18 cellular contexts compared by ENCODE assay signal in the genomic region with DNA sequence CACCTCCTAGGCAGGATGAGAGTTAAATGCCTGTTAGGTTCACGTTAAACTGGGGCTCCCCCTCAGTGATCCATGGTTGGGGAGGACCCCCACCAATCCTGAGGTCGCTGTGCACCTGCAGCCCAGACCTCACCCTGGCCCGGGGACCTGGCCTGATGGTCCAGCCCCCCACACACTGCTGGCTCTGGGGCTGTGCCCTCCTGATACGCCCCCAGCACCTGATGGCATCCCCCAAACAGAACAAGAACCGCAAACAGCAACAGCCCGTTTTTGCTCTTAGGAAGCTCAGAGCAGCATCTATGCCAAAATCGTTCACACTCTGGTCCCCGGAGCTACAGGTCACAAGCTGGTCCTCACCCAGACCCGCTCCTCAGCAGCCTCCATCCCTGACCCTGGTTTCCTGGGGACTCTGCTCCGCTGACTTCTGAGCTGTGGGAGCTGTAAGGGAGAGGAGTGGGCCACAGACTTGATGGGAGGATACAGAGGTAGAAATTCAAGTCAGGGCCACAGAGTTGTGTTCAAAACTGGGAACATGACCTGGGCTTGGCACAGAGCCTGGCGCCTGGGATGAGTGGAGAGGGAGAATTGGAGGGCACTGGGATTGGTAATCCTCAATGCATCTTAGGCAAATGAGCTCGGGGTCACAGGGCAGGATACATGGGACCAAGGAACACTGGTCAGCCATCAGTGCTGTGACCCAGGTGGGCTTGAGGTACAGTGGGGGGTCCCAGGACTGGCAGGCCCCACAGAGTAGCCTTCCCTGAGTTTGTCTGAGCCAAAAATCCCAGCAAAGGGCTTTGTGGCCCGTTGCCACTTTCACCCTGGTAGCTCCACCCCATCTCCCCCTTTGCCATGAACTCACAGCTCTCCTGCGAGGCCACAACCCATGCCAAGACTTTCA.
DNase-seq lines count a peak whose midpoint lies in the region; ATAC-seq and TF ChIP-seq lines count a peak whose summit lies in the region.
"Had no signal": no experiment of that assay in that cellular context is flagged by ENCODE, and none has a peak within 500 bp of the region (broad histone marks: within the 10 kb centered on the region; RNA-seq: fewer than 3 reads in every experiment).

No MANE protein-coding gene starts in this region.

- H3K36me3 ChIP-seq in BLaER1 (no peaks in the 10 kb centered on the region), DND-41 (ENCODE audit: insufficient read depth, low read length) (no peaks in the 10 kb centered on the region)
- H3K36me3 ChIP-seq: upper lobe of left lung, WERI-Rb-1 had no signal

- TF ChIP-seq CTCF in DND-41 (IDR thresholded peaks at IDR 0.05; ENCODE audit: borderline replicate concordance, extremely low read depth, low read length, poor library complexity, severe bottlenecking) (no peak), brain (conservative IDR thresholded peaks at IDR 0.05) (no peak)

- H3K9me3 ChIP-seq in BLaER1 (no peaks in the 10 kb centered on the region), DND-41 (ENCODE audit: insufficient read depth, low read length, severe bottlenecking) (no peaks in the 10 kb centered on the region)
- H3K9me3 ChIP-seq: BE2C, upper lobe of left lung had no signal

- no peak overlapping the region for H3K4me3 ChIP-seq in BLaER1
- H3K4me3 ChIP-seq in DND-41 (ENCODE audit: low read depth in 1 of 2, low read length in 2 of 2), result no peak overlapping the region
- H3K4me3 ChIP-seq: upper lobe of left lung had no signal

- H4K20me1 ChIP-seq in BLaER1, result no peaks in the 10 kb centered on the region
- no peaks in the 10 kb centered on the region for H4K20me1 ChIP-seq in DND-41 (ENCODE audit: insufficient read depth, low read length)

- H3K27me3 Mint-ChIP-seq in brain, result peaks cover 6% of the 10 kb centered on the region

- H3K27me3 ChIP-seq in BLaER1, result no peaks in the 10 kb centered on the region
- H3K27me3 ChIP-seq in DND-41 (ENCODE audit: insufficient read depth, low read length, poor library complexity), result peaks cover 4% of the 10 kb centered on the region
- H3K27me3 ChIP-seq: BE2C had no signal

- no peak for ATAC-seq in DND-41 (ENCODE audit: insufficient read depth, low read depth)
- no peak for ATAC-seq in GM19455 (IDR thresholded peaks at IDR 0.05; ENCODE audit: unreplicated experiment)
- ATAC-seq: T-cell had no signal

- no peaks in the 10 kb centered on the region for H3K36me3 Mint-ChIP-seq in brain
- H3K36me3 Mint-ChIP-seq: IgD-negative memory B cell, T-cell had no signal

- H3K9ac ChIP-seq in BLaER1, result peak overlapping the region; percentile 77; the same call in 1 of the 2 replicates
- no peak overlapping the region for H3K9ac ChIP-seq in DND-41 (ENCODE audit: low read depth, low read length)

- peak overlapping the region; percentile 88 for H3K27ac ChIP-seq in BLaER1
- no peak overlapping the region for H3K27ac ChIP-seq in DND-41 (ENCODE audit: low read length)
- H3K27ac ChIP-seq: upper lobe of left lung, WERI-Rb-1 had no signal

- H3K4me2 ChIP-seq in BLaER1 (peak overlapping the region; percentile 98), DND-41 (ENCODE audit: insufficient read depth, low read length) (no peak overlapping the region)

- H2AFZ ChIP-seq in DND-41 (ENCODE audit: low read depth, low read length), result no peak overlapping the region

- DNase-seq in DND-41 (peak; percentile 3), mesenteric fat pad (ENCODE audit: low spot score) (peak; percentile 72), HuH-7.5 (ENCODE audit: low spot score) (no peak), HUDEP-2 (lab: John Stamatoyannopoulos, UW; ENCODE audit: unreplicated experiment in 76 of 76) (no peak)
- no peak for DNase-seq in NK-92 treated with Interleukin-12 subunit alpha and Interleukin-12 subunit beta, amount 100 ng/mL, for 24 hours (lab: John Stamatoyannopoulos, UW)
- DNase-seq: activated gamma-delta T cell, BE2C, hippocampal formation, NCI-H748 treated with DMSO at 0.1 percent for 48 hours, small intestine, WERI-Rb-1 had no signal

- peaks cover 100% of the 10 kb centered on the region for H3K4me1 ChIP-seq in BLaER1
- no peaks in the 10 kb centered on the region; the same call in 1 of the 2 replicates for H3K4me1 ChIP-seq in DND-41 (ENCODE audit: insufficient read depth, low read length)

- no peaks in the 10 kb centered on the region for H3K79me2 ChIP-seq in DND-41 (ENCODE audit: insufficient read depth, low read length)

- peaks cover 76% of the 10 kb centered on the region for H3K4me1 Mint-ChIP-seq in brain
- H3K4me1 Mint-ChIP-seq: IgD-negative memory B cell had no signal

- no peak overlapping the region for H3K4me3 Mint-ChIP-seq in brain
- H3K4me3 Mint-ChIP-seq: IgD-negative memory B cell; stimulated activated naive B cell treated with anti-CD40 and anti-IgM and Interleukin-4, amounts not matched to agents 10 μg/mL and 1 μg/mL and 100 μg/mL, for 72 hours; T-cell had no signal

- peak overlapping the region in 4 of 5 experiments; percentile 29 to 80 (median 62) for H3K27ac Mint-ChIP-seq in brain
- H3K27ac Mint-ChIP-seq: IgD-negative memory B cell; stimulated activated naive B cell treated with anti-CD40 and anti-IgM and Interleukin-4, amounts not matched to agents 10 μg/mL and 1 μg/mL and 100 μg/mL, for 72 hours; T-cell had no signal

- H3K9me3 Mint-ChIP-seq in brain, result peaks cover 0 to 7% (median 0%) of the 10 kb centered on the region in 5 experiments
- H3K9me3 Mint-ChIP-seq: stimulated activated naive B cell treated with anti-CD40 and anti-IgM and Interleukin-4, amounts not matched to agents 10 μg/mL and 1 μg/mL and 100 μg/mL, for 72 hours; T-cell had no signal

Comparison
In these comparisons a context has a peak if more than half of its experiments do, and no peak if none do; other contexts are left out.
1. DNase-seq: peak in DND-41 (single experiment) and mesenteric fat pad (single experiment); none in NK-92 treated with Interleukin-12 subunit alpha and Interleukin-12 subunit beta, amount 100 ng/mL, for 24 hours (single experiment), HuH-7.5 (single experiment) and HUDEP-2 (0 of 76).